Comparison of ENCODE assay signal across 7 cellular contexts in the genomic region with DNA sequence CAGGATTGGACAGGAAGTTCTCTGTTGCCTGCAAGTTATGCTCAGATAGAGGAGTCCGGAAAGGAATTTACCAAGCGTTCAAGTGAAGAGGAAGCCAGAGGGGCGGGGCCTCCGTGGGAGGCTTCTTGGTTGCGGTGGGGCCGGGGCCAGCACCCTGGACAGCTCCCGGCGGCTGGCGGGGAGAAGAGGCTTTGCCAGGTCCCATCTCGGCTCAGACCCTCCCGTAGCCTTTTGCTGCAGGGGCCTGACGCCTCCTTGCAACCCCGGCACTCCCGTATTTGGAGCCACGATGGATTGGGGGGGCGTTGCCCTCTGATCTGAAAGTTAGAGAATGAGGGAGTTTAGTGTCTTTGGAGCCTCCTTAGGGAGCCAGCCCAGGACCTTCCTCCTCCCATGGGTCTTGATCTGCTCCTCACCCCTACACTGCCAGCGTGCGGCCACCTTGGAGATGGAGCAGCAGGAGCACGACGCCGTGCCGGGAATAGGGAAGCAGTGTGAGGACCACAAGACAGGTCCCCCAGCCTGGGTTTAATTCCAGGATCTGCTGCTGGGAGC. TPM values are rescaled to one million over a fixed set of nuclear protein-coding genes. Genes with fewer than 3 reads are reported as not detected.
DNase-seq lines count a peak whose midpoint lies in the region; ATAC-seq, FAIRE-seq and TF ChIP-seq lines count a peak whose summit lies in the region.

No MANE protein-coding gene starts in this region.

- TF ChIP-seq CTCF in K562 (IDR thresholded peaks at IDR 0.05 in 2 of 3, conservative IDR thresholded peaks at IDR 0.05 in 1 of 3; ENCODE audit: insufficient read depth in 2 of 3, low read depth in 1 of 3, low read length in 3 of 3): no peak

- peaks cover 0 to 17% of the 10 kb centered on the region in 2 experiments; a peak in 2 of 5 replicates for H3K4me1 ChIP-seq in K562 (replicated peaks in 1 of 2; ENCODE audit: control insufficient read depth in 2 of 2, insufficient read depth in 2 of 2, low read length in 2 of 2)

- H3K9me1 ChIP-seq in K562 (ENCODE audit: control insufficient read depth, insufficient read depth, low read length): no peaks in the 10 kb centered on the region

- H3K36me3 ChIP-seq in K562 (ENCODE audit: control insufficient read depth, insufficient read depth, low read length): no peaks in the 10 kb centered on the region

- TF ChIP-seq EP300 in K562 (IDR thresholded peaks at IDR 0.05; ENCODE audit: low read length): no peak

- intact Hi-C loops in K562 (cut with micrococcal nuclease): no loop called here
- intact Hi-C loops in left colon (cut with DNase I, micrococcal nuclease): no loop called here

- H2AFZ ChIP-seq in K562 (ENCODE audit: low read depth, low read length): no peak overlapping the region

- H3K79me2 ChIP-seq in K562 (ENCODE audit: control insufficient read depth, insufficient read depth, low read length): no peaks in the 10 kb centered on the region

- H3K4me2 ChIP-seq in K562 (ENCODE audit: insufficient read depth, low read length): no peak overlapping the region

- in situ Hi-C loops in K562 (cut with MboI): no loop called here

- POLR2A ChIA-PET in K562 (lab: Yijun Ruan, JAX): interaction anchor here (0.6 to 1.0 kb wide), 2 partner anchors 178 to 612 kb away, joined by 3 read pairs; no protein-coding TSS in a partner anchor

- 0 out of 2 replicates have a peak, but pooled peaks cover 2% of the 10 kb centered on the region for H4K20me1 ChIP-seq in K562 (replicated peaks; ENCODE audit: control insufficient read depth, insufficient read depth, low read length)

- no peak for TF ChIP-seq RAD21 in K562 (CRISPR knock-in tag; conservative IDR thresholded peaks at IDR 0.05 in 1 of 2, IDR thresholded peaks at IDR 0.05 in 1 of 2)

- ATAC-seq in GM19025 (IDR thresholded peaks at IDR 0.05; ENCODE audit: low read depth, unreplicated experiment) (peak; percentile 59), HG03342 (IDR thresholded peaks at IDR 0.05; ENCODE audit: unreplicated experiment) (peak; percentile 86), K562 (peak; percentile 99), left colon (peak; percentile 71)

- peak; percentile 85 for FAIRE-seq in K562 (lab: Jason Lieb, UNC)

- H3K9me3 ChIP-seq in K562 (replicated peaks; ENCODE audit: control insufficient read depth, insufficient read depth, low read depth, low read length): no peaks in the 10 kb centered on the region

- no peak overlapping the region for H3K27ac ChIP-seq in K562 (ENCODE audit: extremely low read depth, low read depth, low read length)

- H3K9ac ChIP-seq in K562 (ENCODE audit: insufficient read depth in 1 of 2, low read depth in 2 of 2, low read length in 2 of 2): no peak overlapping the region

- H3K4me3 ChIP-seq in K562: no peak overlapping the region

- WGBS in K562 (ENCODE audit: insufficient coverage, low coverage, missing lambda C conversion rate): 1% methylated on average over 22 of the region's 22 CpGs

- BruUV-seq in K562 (replicated peaks; lab: Mats Ljungman, UMichigan): no TSS peak

- no peak for TF ChIP-seq POLR2A in K562 (conservative IDR thresholded peaks at IDR 0.05)

- CTCF ChIA-PET in K562 (lab: Yijun Ruan, JAX; ENCODE audit: low intra/inter-chr PET ratio): interaction anchor here (0.6 kb wide), 1 partner anchor 128 kb away, joined by 3 read pairs; no protein-coding TSS in a partner anchor

- peaks cover 0 to 22% of the 10 kb centered on the region in 2 experiments; a peak in 2 of 5 replicates for H3K27me3 ChIP-seq in K562 (ENCODE audit: control insufficient read depth in 2 of 2, insufficient read depth in 2 of 2, low read length in 2 of 2)

- peak; percentile 66 for DNase-seq in T1000 (lab: John Stamatoyannopoulos, UW)
- DNase-seq in K562 (ENCODE audit: extremely low read depth in 1 of 4, low spot score in 3 of 4): peak; percentile 82 to 95 (median 91)
- DNase-seq in left colon: peak in 1 of 2 donors; percentile 66
- DNase-seq in stimulated activated CD4-positive, alpha-beta T cell treated with anti-CD3 and anti-CD28 coated beads, Interleukin-4, amount 100 ng/mL, for 48 hours (ENCODE audit: low read depth in 2 of 2): peak; percentile 61 to 64
- no peak for DNase-seq in NCI-H2029 treated with DMSO at 0.1 percent for 48 hours (lab: John Stamatoyannopoulos, UW)

TF ChIP-seq in K562, 482 proteins besides CTCF, POLR2A, EP300 and RAD21 (continues in another document):
- TF ChIP-seq DNMT1 (IDR thresholded peaks at IDR 0.05) (no peak), ZNF263 (CRISPR knock-in tag; IDR thresholded peaks at IDR 0.05; ENCODE audit: borderline replicate concordance) (peak; percentile 41; the same call in 1 of the 2 replicates), EWSR1 (IDR thresholded peaks at IDR 0.05; ENCODE audit: borderline replicate concordance, low read depth, partially characterized antibody) (no peak), RBM17 (IDR thresholded peaks at IDR 0.05; ENCODE audit: borderline replicate concordance, low read depth, low read length) (no peak), JUNB (CRISPR knock-in tag; conservative IDR thresholded peaks at IDR 0.05) (no peak), ZMIZ1 (IDR thresholded peaks at IDR 0.05; ENCODE audit: low read depth in 2 of 2, low read length in 2 of 2) (no peak)

RNA-seq across cellular contexts. Expression of gene SLC18A3, which starts 3.1 kb away (rescaled TPM):
- total RNA-seq in K562 (2011; cell fraction: chromatin; rRNA removed; ENCODE audit: low replicate concordance): not detected in 2 replicates
- not detected in 2 replicates for total RNA-seq in K562 (2011; cell fraction: nucleolus; rRNA removed)
- total RNA-seq in K562 (2011; cell fraction: nucleoplasm; rRNA removed): not detected in 2 replicates
- total RNA-seq in K562 (2014; rRNA removed) (not detected in 2 replicates), K562 (2014; rRNA removed; fragmentation: Illumina TruSeq; extraction: Trizol) (not detected in 2 replicates), K562 (2015; rRNA removed; fragmentation: Illumina TruSeq; extraction: Trizol) (not detected in 2 replicates), K562 (2021) (not detected in 2 replicates), left colon (under 1 TPM; 0.12 to 0.14 TPM)
- polyA plus RNA-seq in K562 (2011; rRNA removed) (not detected in 2 replicates), K562 (2014; fragmentation: Illumina TruSeq; extraction: Trizol) (not detected in 2 replicates), K562 (2014; fragmentation: Nextera tagmentation; extraction: Ambion mirVana) (not detected), K562 (2014; rRNA removed) (not detected in 2 replicates)
- not detected in 2 replicates for polyA plus RNA-seq in K562 (2011; cell fraction: cytosol; rRNA removed)
- not detected in 2 replicates for polyA plus RNA-seq in K562 (2011; cell fraction: nucleus; rRNA removed)
- not detected in 2 replicates for polyA plus RNA-seq in K562 (2012)
- polyA minus RNA-seq in K562 (2011; rRNA and poly(A)+ RNA removed): not detected in 2 replicates
- not detected in 2 replicates for polyA minus RNA-seq in K562 (2011; cell fraction: cytosol; rRNA and poly(A)+ RNA removed)
- polyA minus RNA-seq in K562 (2011; cell fraction: nucleus; rRNA and poly(A)+ RNA removed): not detected in 2 replicates

RNA-seq across cellular contexts. Expression of gene CHAT, which starts 6.8 kb away (rescaled TPM):
- not detected in 2 replicates for total RNA-seq in K562 (2011; cell fraction: chromatin; rRNA removed; ENCODE audit: low replicate concordance)
- not detected in 2 replicates for total RNA-seq in K562 (2011; cell fraction: nucleolus; rRNA removed)
- not detected in 2 replicates for total RNA-seq in K562 (2011; cell fraction: nucleoplasm; rRNA removed)
- total RNA-seq in K562 (2014; rRNA removed) (not detected in 2 replicates), K562 (2014; rRNA removed; fragmentation: Illumina TruSeq; extraction: Trizol) (not detected in 2 replicates), K562 (2015; rRNA removed; fragmentation: Illumina TruSeq; extraction: Trizol) (not detected in 2 replicates), K562 (2021) (not detected in 2 replicates), left colon (under 1 TPM; 0.59 to 0.82 TPM)
- polyA plus RNA-seq in K562 (2011; rRNA removed) (not detected in 2 replicates), K562 (2014; fragmentation: Illumina TruSeq; extraction: Trizol) (not detected in 2 replicates), K562 (2014; fragmentation: Nextera tagmentation; extraction: Ambion mirVana) (not detected), K562 (2014; rRNA removed) (not detected in 2 replicates)
- not detected in 2 replicates for polyA plus RNA-seq in K562 (2011; cell fraction: cytosol; rRNA removed)
- polyA plus RNA-seq in K562 (2011; cell fraction: nucleus; rRNA removed): not detected in 2 replicates
- not detected in 2 replicates for polyA plus RNA-seq in K562 (2012)
- not detected in 2 replicates for polyA minus RNA-seq in K562 (2011; rRNA and poly(A)+ RNA removed)
- polyA minus RNA-seq in K562 (2011; cell fraction: cytosol; rRNA and poly(A)+ RNA removed): not detected in 2 replicates
- not detected in 2 replicates for polyA minus RNA-seq in K562 (2011; cell fraction: nucleus; rRNA and poly(A)+ RNA removed)
